In genomic region chr7:22786290-22786932, GRCh38 we compare ENCODE assay signal across 1 cellular context.
TF ChIP-seq lines count a peak whose summit lies in the region.

No MANE protein-coding gene starts in this region.

TF ChIP-seq in SK-N-SH, 30 proteins besides CTCF, POLR2A, EP300 and RAD21:
- TF ChIP-seq RXRA (IDR thresholded peaks at IDR 0.05; ENCODE audit: borderline replicate concordance, low read depth) = no peak
- TF ChIP-seq, protein P1, sequence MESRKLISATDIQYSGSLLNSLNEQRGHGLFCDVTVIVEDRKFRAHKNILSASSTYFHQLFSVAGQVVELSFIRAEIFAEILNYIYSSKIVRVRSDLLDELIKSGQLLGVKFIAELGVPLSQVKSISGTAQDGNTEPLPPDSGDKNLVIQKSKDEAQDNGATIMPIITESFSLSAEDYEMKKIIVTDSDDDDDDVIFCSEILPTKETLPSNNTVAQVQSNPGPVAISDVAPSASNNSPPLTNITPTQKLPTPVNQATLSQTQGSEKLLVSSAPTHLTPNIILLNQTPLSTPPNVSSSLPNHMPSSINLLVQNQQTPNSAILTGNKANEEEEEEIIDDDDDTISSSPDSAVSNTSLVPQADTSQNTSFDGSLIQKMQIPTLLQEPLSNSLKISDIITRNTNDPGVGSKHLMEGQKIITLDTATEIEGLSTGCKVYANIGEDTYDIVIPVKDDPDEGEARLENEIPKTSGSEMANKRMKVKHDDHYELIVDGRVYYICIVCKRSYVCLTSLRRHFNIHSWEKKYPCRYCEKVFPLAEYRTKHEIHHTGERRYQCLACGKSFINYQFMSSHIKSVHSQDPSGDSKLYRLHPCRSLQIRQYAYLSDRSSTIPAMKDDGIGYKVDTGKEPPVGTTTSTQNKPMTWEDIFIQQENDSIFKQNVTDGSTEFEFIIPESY (IDR thresholded peaks at IDR 0.05; ENCODE audit: borderline replicate concordance, low read depth) = no peak
- no peak for TF ChIP-seq YY1 (IDR thresholded peaks at IDR 0.05; ENCODE audit: low read depth)
- no peak for TF ChIP-seq EZH2phosphoT487 (IDR thresholded peaks at IDR 0.05; ENCODE audit: borderline replicate concordance, low read depth)
- TF ChIP-seq TCF12 (IDR thresholded peaks at IDR 0.05) = no peak
- TF ChIP-seq ELF1 (IDR thresholded peaks at IDR 0.05) = no peak
- no peak for TF ChIP-seq TEAD4 (IDR thresholded peaks at IDR 0.05; ENCODE audit: borderline replicate concordance, insufficient read depth)
- TF ChIP-seq CHD2 (IDR thresholded peaks at IDR 0.05; ENCODE audit: low read length, partially characterized antibody) = no peak
- TF ChIP-seq MEF2A (IDR thresholded peaks at IDR 0.05; ENCODE audit: borderline replicate concordance, low read depth) = no peak
- TF ChIP-seq PBX3 (IDR thresholded peaks at IDR 0.05) = no peak
- TF ChIP-seq JUND (IDR thresholded peaks at IDR 0.05) = no peak
- TF ChIP-seq, protein P2, sequence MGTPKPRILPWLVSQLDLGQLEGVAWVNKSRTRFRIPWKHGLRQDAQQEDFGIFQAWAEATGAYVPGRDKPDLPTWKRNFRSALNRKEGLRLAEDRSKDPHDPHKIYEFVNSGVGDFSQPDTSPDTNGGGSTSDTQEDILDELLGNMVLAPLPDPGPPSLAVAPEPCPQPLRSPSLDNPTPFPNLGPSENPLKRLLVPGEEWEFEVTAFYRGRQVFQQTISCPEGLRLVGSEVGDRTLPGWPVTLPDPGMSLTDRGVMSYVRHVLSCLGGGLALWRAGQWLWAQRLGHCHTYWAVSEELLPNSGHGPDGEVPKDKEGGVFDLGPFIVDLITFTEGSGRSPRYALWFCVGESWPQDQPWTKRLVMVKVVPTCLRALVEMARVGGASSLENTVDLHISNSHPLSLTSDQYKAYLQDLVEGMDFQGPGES (IDR thresholded peaks at IDR 0.05; ENCODE audit: low read depth, low read length) = no peak
- no peak for TF ChIP-seq POLR2AphosphoS5 (IDR thresholded peaks at IDR 0.05; ENCODE audit: low read depth, low read length)
